ENCODE assay signal across 24 cellular contexts in genomic region chr22:42452916-42453315, GRCh38. TPM values are rescaled to one million over a fixed set of nuclear protein-coding genes. Genes with fewer than 3 reads are reported as not detected.
"Had no signal": no experiment of that assay in that cellular context is flagged by ENCODE, and none has a peak within 500 bp of the region (broad histone marks: within the 10 kb centered on the region; RNA-seq: fewer than 3 reads in every experiment).

No MANE protein-coding gene starts in this region.

- ATAC-seq: effector memory CD8-positive, alpha-beta T cell; left lobe of liver; natural killer cell; sciatic nerve had no signal

- H3K27ac ChIP-seq: neutrophil, parathyroid adenoma, prostate gland, right atrium auricular region, stomach, thyroid gland had no signal

- H3K9me3 Mint-ChIP-seq: effector memory CD8-positive, alpha-beta T cell; natural killer cell had no signal

- H3K4me3 Mint-ChIP-seq: effector memory CD8-positive, alpha-beta T cell; memory B cell; natural killer cell had no signal

- H3K9me3 ChIP-seq: neutrophil, prostate gland, right atrium auricular region, stomach, thyroid gland had no signal

- H3K79me2 ChIP-seq: parathyroid adenoma had no signal

- H3K4me3 ChIP-seq: lung, prostate gland, right atrium auricular region, smooth muscle cell, stomach, thyroid gland had no signal

- H3K4me2 ChIP-seq: smooth muscle cell had no signal

- H3K4me1 ChIP-seq: parathyroid adenoma, prostate gland, right atrium auricular region, stomach, thyroid gland had no signal

- H3K9ac ChIP-seq: parathyroid adenoma had no signal

- H3K27me3 ChIP-seq: right atrium auricular region, thyroid gland had no signal

- H3K4me1 Mint-ChIP-seq: memory B cell, natural killer cell had no signal

- H3K36me3 Mint-ChIP-seq: memory B cell, natural killer cell had no signal

- H2AFZ ChIP-seq: parathyroid adenoma had no signal

- DNase-seq: cortex of kidney; effector memory CD8-positive, alpha-beta T cell; erythroblast; hypothalamus; natural killer cell; stimulated activated CD4-positive, alpha-beta T cell treated with anti-CD3 and anti-CD28 coated beads, Interleukin-12 subunit alpha, Interleukin-12 subunit beta, amount 100 ng/mL, for 4 hours; stimulated activated CD4-positive, alpha-beta T cell treated with anti-CD3 and anti-CD28 coated beads, Interleukin-1b, Interleukin-23, amount 100 ng/mL, for 48 hours; stimulated activated CD4-positive, alpha-beta T cell treated with anti-CD3 and anti-CD28 coated beads, Interleukin-4, amount 100 ng/mL, for 1 hour; stimulated activated CD8-positive, alpha-beta memory T cell treated with anti-CD3 and anti-CD28 coated beads, Interleukin-4, amount 100 ng/mL, for 48 hours; stimulated activated naive CD4-positive, alpha-beta T cell treated with Interleukin-2 at 50 U/mL for 16 hours; stomach; thyroid gland; trophoblast cell had no signal

- H3K27ac Mint-ChIP-seq: effector memory CD8-positive, alpha-beta T cell; memory B cell; natural killer cell had no signal

- H3K36me3 ChIP-seq: neutrophil, prostate gland, right atrium auricular region, stomach, thyroid gland had no signal

RNA-seq across cellular contexts. Expression of gene NFAM1, which starts 20.7 kb away (rescaled TPM):
- total RNA-seq: fibroblast of villous mesenchyme, smooth muscle cell had no signal
- polyA plus RNA-seq: keratinocyte, smooth muscle cell had no signal
